24 cellular contexts compared by ENCODE assay signal in genomic region chr3:104108522-104108921, GRCh38.
DNase-seq lines count a peak whose midpoint lies in the region; ATAC-seq, FAIRE-seq and TF ChIP-seq lines count a peak whose summit lies in the region.
"Had no signal": no experiment of that assay in that cellular context is flagged by ENCODE, and none has a peak within 500 bp of the region (broad histone marks: within the 10 kb centered on the region; RNA-seq: fewer than 3 reads in every experiment).

No MANE protein-coding gene starts in this region.

- no peak overlapping the region for H3K9ac ChIP-seq in smooth muscle cell (ENCODE audit: low read depth)
- H3K9ac ChIP-seq: BLaER1 treated with 17β-estradiol and CSF1 and Interleukin-3, amounts not matched to agents 10 nM and 100 nM had no signal

- DNase-seq in NCI-H69 (lab: John Stamatoyannopoulos, UW) = peak; percentile 3
- DNase-seq in smooth muscle cell (lab: John Stamatoyannopoulos, UW; ENCODE audit: unreplicated experiment) = no peak
- no peak for DNase-seq in epidermal melanocyte (ENCODE audit: insufficient read length, low spot score)
- DNase-seq in T-helper 1 cell = no peak
- DNase-seq: ACHN; AML-193; BE2C; CD4-positive, alpha-beta T cell; CD8-positive, alpha-beta memory T cell; DMS 273 treated with DMSO at 0.1 percent for 48 hours; DMS79; GF-D8; H9; HFFc6 had no signal

- TF ChIP-seq CTCF in VCaP (conservative IDR thresholded peaks at IDR 0.05) (no peak), smooth muscle cell (IDR thresholded peaks at IDR 0.05; ENCODE audit: borderline replicate concordance, insufficient read depth, poor library complexity, severe bottlenecking) (no peak)

- no peaks in the 10 kb centered on the region for H3K9me3 ChIP-seq in smooth muscle cell (replicated peaks; ENCODE audit: low read depth)
- H3K9me3 ChIP-seq: A549; BE2C; BLaER1 treated with 17β-estradiol and CSF1 and Interleukin-3, amounts not matched to agents 10 nM and 100 nM had no signal

- no peaks in the 10 kb centered on the region for H3K79me2 ChIP-seq in smooth muscle cell (ENCODE audit: low read depth)

- H3K27ac ChIP-seq in VCaP (peak overlapping the region; percentile 26; the same call in 1 of the 2 replicates), smooth muscle cell (ENCODE audit: low read depth) (no peak overlapping the region)
- H3K27ac ChIP-seq: 22Rv1; A549; BLaER1 treated with 17β-estradiol and CSF1 and Interleukin-3, amounts not matched to agents 10 nM and 100 nM had no signal

- no peaks in the 10 kb centered on the region for H3K27me3 ChIP-seq in smooth muscle cell (ENCODE audit: low read depth)
- H3K27me3 ChIP-seq: BE2C; BLaER1 treated with 17β-estradiol and CSF1 and Interleukin-3, amounts not matched to agents 10 nM and 100 nM had no signal

- no peak overlapping the region for H3K4me2 ChIP-seq in smooth muscle cell
- H3K4me2 ChIP-seq: A549; BLaER1 treated with 17β-estradiol and CSF1 and Interleukin-3, amounts not matched to agents 10 nM and 100 nM; GM23338 had no signal

- peak; percentile 11 for FAIRE-seq in A204.1 (lab: Jason Lieb, UNC)
- FAIRE-seq: A549, D721Med, GM12891, GM18507 had no signal

- ATAC-seq in HG03378 (IDR thresholded peaks at IDR 0.05; ENCODE audit: unreplicated experiment) = no peak
- ATAC-seq: A549, GM23338 had no signal

- no peaks in the 10 kb centered on the region for H3K4me1 ChIP-seq in smooth muscle cell (ENCODE audit: low read depth)
- H3K4me1 ChIP-seq: A549; BLaER1 treated with 17β-estradiol and CSF1 and Interleukin-3, amounts not matched to agents 10 nM and 100 nM had no signal

- no peaks in the 10 kb centered on the region for H3F3A ChIP-seq in smooth muscle cell (ENCODE audit: low read depth)

- H3K36me3 ChIP-seq in smooth muscle cell (ENCODE audit: low read depth) = no peaks in the 10 kb centered on the region
- H3K36me3 ChIP-seq: BE2C; BLaER1 treated with 17β-estradiol and CSF1 and Interleukin-3, amounts not matched to agents 10 nM and 100 nM had no signal

- WGBS in smooth muscle cell (ENCODE audit: low lambda C conversion rate) = 22% methylated on average over 2 of the region's 2 CpGs

- no peaks in the 10 kb centered on the region for H4K20me1 ChIP-seq in smooth muscle cell (ENCODE audit: low read depth)
- H4K20me1 ChIP-seq: BLaER1 treated with 17β-estradiol and CSF1 and Interleukin-3, amounts not matched to agents 10 nM and 100 nM had no signal

- peak overlapping the region; percentile 77 for H2AFZ ChIP-seq in smooth muscle cell (ENCODE audit: low read depth)
- H2AFZ ChIP-seq: GM23338 had no signal

- H3K4me3 ChIP-seq in smooth muscle cell = no peak overlapping the region
- H3K4me3 ChIP-seq: A549; BLaER1 treated with 17β-estradiol and CSF1 and Interleukin-3, amounts not matched to agents 10 nM and 100 nM; GM23338 had no signal
